In the genomic region with DNA sequence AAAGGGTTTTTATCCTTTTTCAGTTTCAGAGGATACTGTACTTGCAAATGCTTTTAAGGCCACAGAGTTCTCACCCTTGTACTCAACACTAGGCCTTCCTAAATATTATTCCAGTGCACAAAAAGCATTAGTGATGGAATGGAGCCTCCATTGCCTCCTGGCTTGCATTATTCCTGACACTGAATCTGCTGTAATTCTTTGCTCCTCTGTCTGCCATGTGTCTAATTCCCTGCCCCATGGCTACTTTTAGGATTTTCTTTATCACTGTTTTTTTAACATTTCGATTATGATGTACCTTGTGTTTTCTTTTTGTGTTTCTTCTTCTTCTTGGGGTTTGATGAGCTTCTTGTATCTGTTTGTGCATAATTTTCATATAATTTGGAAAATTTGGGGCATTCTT, we compare ENCODE assay signal across 2 cellular contexts.
A peak's percentile ranks its signal among the peaks of the same experiment; 100 is the strongest.
TF ChIP-seq lines count a peak whose summit lies in the region.

No MANE protein-coding gene starts in this region.

TF ChIP-seq in HepG2, 621 proteins besides CTCF, POLR2A, EP300 and RAD21:
- 0 out of 2 replicates have a peak, but pooled peaks have one; percentile 14 for TF ChIP-seq ZNF7 (CRISPR knock-in tag; IDR thresholded peaks at IDR 0.05)
- TF ChIP-seq, protein P1, sequence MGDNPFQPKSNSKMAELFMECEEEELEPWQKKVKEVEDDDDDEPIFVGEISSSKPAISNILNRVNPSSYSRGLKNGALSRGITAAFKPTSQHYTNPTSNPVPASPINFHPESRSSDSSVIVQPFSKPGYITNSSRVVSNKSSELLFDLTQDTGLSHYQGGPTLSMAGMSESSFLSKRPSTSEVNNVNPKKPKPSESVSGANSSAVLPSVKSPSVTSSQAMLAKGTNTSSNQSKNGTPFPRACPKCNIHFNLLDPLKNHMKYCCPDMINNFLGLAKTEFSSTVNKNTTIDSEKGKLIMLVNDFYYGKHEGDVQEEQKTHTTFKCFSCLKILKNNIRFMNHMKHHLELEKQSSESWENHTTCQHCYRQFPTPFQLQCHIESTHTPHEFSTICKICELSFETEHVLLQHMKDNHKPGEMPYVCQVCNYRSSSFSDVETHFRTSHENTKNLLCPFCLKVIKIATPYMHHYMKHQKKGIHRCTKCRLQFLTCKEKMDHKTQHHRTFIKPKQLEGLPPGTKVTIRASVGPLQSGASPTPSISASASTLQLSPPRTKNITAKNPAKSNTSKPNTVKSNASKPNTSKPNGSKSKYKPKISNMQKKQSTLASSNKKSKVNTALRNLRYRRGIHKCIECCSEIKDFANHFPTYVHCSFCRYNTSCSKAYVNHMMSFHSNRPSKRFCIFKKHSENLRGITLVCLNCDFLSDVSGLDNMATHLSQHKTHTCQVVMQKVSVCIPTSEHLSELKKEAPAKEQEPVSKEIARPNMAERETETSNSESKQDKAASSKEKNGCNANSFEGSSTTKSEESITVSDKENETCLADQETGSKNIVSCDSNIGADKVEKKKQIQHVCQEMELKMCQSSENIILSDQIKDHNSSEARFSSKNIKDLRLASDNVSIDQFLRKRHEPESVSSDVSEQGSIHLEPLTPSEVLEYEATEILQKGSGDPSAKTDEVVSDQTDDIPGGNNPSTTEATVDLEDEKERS (CRISPR knock-in tag; IDR thresholded peaks at IDR 0.05) = 0 out of 2 replicates have a peak, but pooled peaks have one; percentile 39
- TF ChIP-seq ZNF317 (CRISPR knock-in tag; IDR thresholded peaks at IDR 0.05) = peak; percentile 100
- TF ChIP-seq GATAD2A (CRISPR knock-in tag; IDR thresholded peaks at IDR 0.05) = no peak

TF ChIP-seq in K562, 482 proteins besides CTCF, POLR2A, EP300 and RAD21 (continues in another document):
- TF ChIP-seq, protein P2, sequence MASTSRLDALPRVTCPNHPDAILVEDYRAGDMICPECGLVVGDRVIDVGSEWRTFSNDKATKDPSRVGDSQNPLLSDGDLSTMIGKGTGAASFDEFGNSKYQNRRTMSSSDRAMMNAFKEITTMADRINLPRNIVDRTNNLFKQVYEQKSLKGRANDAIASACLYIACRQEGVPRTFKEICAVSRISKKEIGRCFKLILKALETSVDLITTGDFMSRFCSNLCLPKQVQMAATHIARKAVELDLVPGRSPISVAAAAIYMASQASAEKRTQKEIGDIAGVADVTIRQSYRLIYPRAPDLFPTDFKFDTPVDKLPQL (IDR thresholded peaks at IDR 0.05; ENCODE audit: extremely low read depth, insufficient read length) = no peak
- no peak for TF ChIP-seq MTA2 (IDR thresholded peaks at IDR 0.05; ENCODE audit: low read depth)
- no peak for TF ChIP-seq ZNF41 (CRISPR knock-in tag; conservative IDR thresholded peaks at IDR 0.05)
- peak; percentile 68; the same call in 1 of the 2 replicates for TF ChIP-seq CBX1 (IDR thresholded peaks at IDR 0.05; ENCODE audit: low read depth)
- no peak for TF ChIP-seq ELF2 (CRISPR knock-in tag; IDR thresholded peaks at IDR 0.05)
- TF ChIP-seq, protein P3, sequence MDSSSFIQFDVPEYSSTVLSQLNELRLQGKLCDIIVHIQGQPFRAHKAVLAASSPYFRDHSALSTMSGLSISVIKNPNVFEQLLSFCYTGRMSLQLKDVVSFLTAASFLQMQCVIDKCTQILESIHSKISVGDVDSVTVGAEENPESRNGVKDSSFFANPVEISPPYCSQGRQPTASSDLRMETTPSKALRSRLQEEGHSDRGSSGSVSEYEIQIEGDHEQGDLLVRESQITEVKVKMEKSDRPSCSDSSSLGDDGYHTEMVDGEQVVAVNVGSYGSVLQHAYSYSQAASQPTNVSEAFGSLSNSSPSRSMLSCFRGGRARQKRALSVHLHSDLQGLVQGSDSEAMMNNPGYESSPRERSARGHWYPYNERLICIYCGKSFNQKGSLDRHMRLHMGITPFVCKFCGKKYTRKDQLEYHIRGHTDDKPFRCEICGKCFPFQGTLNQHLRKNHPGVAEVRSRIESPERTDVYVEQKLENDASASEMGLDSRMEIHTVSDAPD (CRISPR knock-in tag; IDR thresholded peaks at IDR 0.05) = no peak
- TF ChIP-seq MAFG (tag; conservative IDR thresholded peaks at IDR 0.05) = no peak
- no peak for TF ChIP-seq GTF2E2 (tag; IDR thresholded peaks at IDR 0.05)
- TF ChIP-seq, protein P4, sequence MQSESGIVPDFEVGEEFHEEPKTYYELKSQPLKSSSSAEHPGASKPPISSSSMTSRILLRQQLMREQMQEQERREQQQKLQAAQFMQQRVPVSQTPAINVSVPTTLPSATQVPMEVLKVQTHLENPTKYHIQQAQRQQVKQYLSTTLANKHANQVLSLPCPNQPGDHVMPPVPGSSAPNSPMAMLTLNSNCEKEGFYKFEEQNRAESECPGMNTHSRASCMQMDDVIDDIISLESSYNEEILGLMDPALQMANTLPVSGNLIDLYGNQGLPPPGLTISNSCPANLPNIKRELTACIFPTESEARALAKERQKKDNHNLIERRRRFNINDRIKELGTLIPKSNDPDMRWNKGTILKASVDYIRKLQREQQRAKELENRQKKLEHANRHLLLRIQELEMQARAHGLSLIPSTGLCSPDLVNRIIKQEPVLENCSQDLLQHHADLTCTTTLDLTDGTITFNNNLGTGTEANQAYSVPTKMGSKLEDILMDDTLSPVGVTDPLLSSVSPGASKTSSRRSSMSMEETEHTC (IDR thresholded peaks at IDR 0.05) = no peak
- TF ChIP-seq, protein P5, sequence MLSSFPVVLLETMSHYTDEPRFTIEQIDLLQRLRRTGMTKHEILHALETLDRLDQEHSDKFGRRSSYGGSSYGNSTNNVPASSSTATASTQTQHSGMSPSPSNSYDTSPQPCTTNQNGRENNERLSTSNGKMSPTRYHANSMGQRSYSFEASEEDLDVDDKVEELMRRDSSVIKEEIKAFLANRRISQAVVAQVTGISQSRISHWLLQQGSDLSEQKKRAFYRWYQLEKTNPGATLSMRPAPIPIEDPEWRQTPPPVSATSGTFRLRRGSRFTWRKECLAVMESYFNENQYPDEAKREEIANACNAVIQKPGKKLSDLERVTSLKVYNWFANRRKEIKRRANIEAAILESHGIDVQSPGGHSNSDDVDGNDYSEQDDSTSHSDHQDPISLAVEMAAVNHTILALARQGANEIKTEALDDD (IDR thresholded peaks at IDR 0.05) = no peak
- TF ChIP-seq NBN (IDR thresholded peaks at IDR 0.05; ENCODE audit: low read depth) = 0 out of 2 replicates have a peak, but pooled peaks have one; percentile 35
- TF ChIP-seq PURB (CRISPR knock-in tag; IDR thresholded peaks at IDR 0.05; ENCODE audit: low read depth) = no peak
- TF ChIP-seq DDX20 (tag; IDR thresholded peaks at IDR 0.05; ENCODE audit: low read depth) = no peak
- TF ChIP-seq ZFP36 (IDR thresholded peaks at IDR 0.05; ENCODE audit: low read depth, low read length, partially characterized antibody) = peak; percentile 25
- peak; percentile 90 for TF ChIP-seq CBX5 (IDR thresholded peaks at IDR 0.05; ENCODE audit: borderline replicate concordance, low read depth)
- no peak for TF ChIP-seq CXXC5 (CRISPR knock-in tag; IDR thresholded peaks at IDR 0.05)
- no peak for TF ChIP-seq ZNF57 (CRISPR knock-in tag; IDR thresholded peaks at IDR 0.05)
- TF ChIP-seq ETV1 (tag; conservative IDR thresholded peaks at IDR 0.05; ENCODE audit: low read depth) = no peak
- no peak for TF ChIP-seq FOXK2 (conservative IDR thresholded peaks at IDR 0.05 in 1 of 2, IDR thresholded peaks at IDR 0.05 in 1 of 2; ENCODE audit: low read depth in 2 of 2)
- TF ChIP-seq TRIM24 (IDR thresholded peaks at IDR 0.05) = peak; percentile 77 to 78
- TF ChIP-seq RBM39 (optimal IDR thresholded peaks at IDR 0.05; ENCODE audit: low read depth, low read length) = no peak
- TF ChIP-seq XRCC3 (IDR thresholded peaks at IDR 0.05) = 0 out of 2 replicates have a peak, but pooled peaks have one; percentile 18
- TF ChIP-seq PCBP1 (IDR thresholded peaks at IDR 0.05; ENCODE audit: low read depth, low read length, poor library complexity, severe bottlenecking) = no peak
- TF ChIP-seq, protein P6, sequence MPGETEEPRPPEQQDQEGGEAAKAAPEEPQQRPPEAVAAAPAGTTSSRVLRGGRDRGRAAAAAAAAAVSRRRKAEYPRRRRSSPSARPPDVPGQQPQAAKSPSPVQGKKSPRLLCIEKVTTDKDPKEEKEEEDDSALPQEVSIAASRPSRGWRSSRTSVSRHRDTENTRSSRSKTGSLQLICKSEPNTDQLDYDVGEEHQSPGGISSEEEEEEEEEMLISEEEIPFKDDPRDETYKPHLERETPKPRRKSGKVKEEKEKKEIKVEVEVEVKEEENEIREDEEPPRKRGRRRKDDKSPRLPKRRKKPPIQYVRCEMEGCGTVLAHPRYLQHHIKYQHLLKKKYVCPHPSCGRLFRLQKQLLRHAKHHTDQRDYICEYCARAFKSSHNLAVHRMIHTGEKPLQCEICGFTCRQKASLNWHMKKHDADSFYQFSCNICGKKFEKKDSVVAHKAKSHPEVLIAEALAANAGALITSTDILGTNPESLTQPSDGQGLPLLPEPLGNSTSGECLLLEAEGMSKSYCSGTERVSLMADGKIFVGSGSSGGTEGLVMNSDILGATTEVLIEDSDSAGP (CRISPR knock-in tag; IDR thresholded peaks at IDR 0.05) = no peak
- 0 out of 4 replicates have a peak, but pooled peaks of 1 of the 2 experiments have one; percentile 44 for TF ChIP-seq HDAC1 (IDR thresholded peaks at IDR 0.05)
- TF ChIP-seq ILF3 (IDR thresholded peaks at IDR 0.05; ENCODE audit: borderline replicate concordance) = no peak
- TF ChIP-seq, protein P7, sequence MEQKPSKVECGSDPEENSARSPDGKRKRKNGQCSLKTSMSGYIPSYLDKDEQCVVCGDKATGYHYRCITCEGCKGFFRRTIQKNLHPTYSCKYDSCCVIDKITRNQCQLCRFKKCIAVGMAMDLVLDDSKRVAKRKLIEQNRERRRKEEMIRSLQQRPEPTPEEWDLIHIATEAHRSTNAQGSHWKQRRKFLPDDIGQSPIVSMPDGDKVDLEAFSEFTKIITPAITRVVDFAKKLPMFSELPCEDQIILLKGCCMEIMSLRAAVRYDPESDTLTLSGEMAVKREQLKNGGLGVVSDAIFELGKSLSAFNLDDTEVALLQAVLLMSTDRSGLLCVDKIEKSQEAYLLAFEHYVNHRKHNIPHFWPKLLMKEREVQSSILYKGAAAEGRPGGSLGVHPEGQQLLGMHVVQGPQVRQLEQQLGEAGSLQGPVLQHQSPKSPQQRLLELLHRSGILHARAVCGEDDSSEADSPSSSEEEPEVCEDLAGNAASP (IDR thresholded peaks at IDR 0.05) = no peak
- no peak for TF ChIP-seq TGIF2 (CRISPR knock-in tag; IDR thresholded peaks at IDR 0.05)
- no peak for TF ChIP-seq CCAR2 (IDR thresholded peaks at IDR 0.05; ENCODE audit: low read depth, low read length)
- TF ChIP-seq, protein P8, sequence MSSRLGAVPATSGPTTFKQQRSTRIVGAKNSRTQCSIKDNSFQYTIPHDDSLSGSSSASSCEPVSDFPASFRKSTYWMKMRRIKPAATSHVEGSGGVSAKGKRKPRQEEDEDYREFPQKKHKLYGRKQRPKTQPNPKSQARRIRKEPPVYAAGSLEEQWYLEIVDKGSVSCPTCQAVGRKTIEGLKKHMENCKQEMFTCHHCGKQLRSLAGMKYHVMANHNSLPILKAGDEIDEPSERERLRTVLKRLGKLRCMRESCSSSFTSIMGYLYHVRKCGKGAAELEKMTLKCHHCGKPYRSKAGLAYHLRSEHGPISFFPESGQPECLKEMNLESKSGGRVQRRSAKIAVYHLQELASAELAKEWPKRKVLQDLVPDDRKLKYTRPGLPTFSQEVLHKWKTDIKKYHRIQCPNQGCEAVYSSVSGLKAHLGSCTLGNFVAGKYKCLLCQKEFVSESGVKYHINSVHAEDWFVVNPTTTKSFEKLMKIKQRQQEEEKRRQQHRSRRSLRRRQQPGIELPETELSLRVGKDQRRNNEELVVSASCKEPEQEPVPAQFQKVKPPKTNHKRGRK (tag; IDR thresholded peaks at IDR 0.05) = 0 out of 2 replicates have a peak, but pooled peaks have one; percentile 43
- TF ChIP-seq ZNF778 (CRISPR knock-in tag; IDR thresholded peaks at IDR 0.05) = no peak
- no peak for TF ChIP-seq KDM2B (CRISPR knock-in tag; IDR thresholded peaks at IDR 0.05)
- TF ChIP-seq CBX3 (IDR thresholded peaks at IDR 0.05; ENCODE audit: borderline replicate concordance in 1 of 2, low read length in 2 of 2) = peak in 1 of 2 experiments; percentile 98; a peak in 2 of 3 replicates
- TF ChIP-seq, protein P9, sequence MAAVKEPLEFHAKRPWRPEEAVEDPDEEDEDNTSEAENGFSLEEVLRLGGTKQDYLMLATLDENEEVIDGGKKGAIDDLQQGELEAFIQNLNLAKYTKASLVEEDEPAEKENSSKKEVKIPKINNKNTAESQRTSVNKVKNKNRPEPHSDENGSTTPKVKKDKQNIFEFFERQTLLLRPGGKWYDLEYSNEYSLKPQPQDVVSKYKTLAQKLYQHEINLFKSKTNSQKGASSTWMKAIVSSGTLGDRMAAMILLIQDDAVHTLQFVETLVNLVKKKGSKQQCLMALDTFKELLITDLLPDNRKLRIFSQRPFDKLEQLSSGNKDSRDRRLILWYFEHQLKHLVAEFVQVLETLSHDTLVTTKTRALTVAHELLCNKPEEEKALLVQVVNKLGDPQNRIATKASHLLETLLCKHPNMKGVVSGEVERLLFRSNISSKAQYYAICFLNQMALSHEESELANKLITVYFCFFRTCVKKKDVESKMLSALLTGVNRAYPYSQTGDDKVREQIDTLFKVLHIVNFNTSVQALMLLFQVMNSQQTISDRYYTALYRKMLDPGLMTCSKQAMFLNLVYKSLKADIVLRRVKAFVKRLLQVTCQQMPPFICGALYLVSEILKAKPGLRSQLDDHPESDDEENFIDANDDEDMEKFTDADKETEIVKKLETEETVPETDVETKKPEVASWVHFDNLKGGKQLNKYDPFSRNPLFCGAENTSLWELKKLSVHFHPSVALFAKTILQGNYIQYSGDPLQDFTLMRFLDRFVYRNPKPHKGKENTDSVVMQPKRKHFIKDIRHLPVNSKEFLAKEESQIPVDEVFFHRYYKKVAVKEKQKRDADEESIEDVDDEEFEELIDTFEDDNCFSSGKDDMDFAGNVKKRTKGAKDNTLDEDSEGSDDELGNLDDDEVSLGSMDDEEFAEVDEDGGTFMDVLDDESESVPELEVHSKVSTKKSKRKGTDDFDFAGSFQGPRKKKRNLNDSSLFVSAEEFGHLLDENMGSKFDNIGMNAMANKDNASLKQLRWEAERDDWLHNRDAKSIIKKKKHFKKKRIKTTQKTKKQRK (IDR thresholded peaks at IDR 0.05; ENCODE audit: borderline replicate concordance, low read depth, low read length) = no peak
- peak; percentile 98 for TF ChIP-seq TRIM28 (IDR thresholded peaks at IDR 0.05)
- no peak for TF ChIP-seq TAF7 (tag; IDR thresholded peaks at IDR 0.05)
- TF ChIP-seq, protein P10, sequence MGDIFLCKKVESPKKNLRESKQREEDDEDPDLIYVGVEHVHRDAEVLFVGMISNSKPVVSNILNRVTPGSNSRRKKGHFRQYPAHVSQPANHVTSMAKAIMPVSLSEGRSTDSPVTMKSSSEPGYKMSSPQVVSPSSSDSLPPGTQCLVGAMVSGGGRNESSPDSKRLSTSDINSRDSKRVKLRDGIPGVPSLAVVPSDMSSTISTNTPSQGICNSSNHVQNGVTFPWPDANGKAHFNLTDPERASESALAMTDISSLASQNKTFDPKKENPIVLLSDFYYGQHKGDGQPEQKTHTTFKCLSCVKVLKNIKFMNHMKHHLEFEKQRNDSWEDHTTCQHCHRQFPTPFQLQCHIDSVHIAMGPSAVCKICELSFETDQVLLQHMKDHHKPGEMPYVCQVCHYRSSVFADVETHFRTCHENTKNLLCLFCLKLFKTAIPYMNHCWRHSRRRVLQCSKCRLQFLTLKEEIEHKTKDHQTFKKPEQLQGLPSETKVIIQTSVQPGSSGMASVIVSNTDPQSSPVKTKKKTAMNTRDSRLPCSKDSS (IDR thresholded peaks at IDR 0.05; ENCODE audit: low read depth, partially characterized antibody) = peak; percentile 32
- TF ChIP-seq E2F3 (CRISPR knock-in tag; IDR thresholded peaks at IDR 0.05) = no peak
